Comparison of ENCODE assay signal across 1 cellular context in the genomic region with DNA sequence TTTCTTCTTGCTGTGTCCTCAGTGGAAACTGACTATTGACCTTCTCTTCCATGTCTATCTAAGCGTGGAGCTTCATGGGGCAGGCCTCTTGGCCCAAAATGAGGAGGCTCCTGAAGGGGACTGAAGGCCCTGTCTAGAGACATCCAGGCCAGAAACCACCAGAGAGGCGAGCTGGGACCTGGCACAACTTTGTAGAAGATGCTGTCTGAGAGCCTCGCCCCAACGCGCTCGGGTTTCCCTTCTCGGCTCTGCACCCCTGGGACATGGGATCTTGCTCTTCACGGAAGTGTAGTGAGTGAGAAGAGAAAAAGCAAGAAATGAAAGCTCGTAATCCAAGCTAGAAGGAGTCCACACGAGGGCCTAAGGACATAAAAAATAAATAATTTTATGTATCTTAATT.
TF ChIP-seq lines count a peak whose summit lies in the region.

No MANE protein-coding gene starts in this region.

TF ChIP-seq in A549, 52 proteins besides CTCF, POLR2A, EP300 and RAD21:
- TF ChIP-seq, protein P1, sequence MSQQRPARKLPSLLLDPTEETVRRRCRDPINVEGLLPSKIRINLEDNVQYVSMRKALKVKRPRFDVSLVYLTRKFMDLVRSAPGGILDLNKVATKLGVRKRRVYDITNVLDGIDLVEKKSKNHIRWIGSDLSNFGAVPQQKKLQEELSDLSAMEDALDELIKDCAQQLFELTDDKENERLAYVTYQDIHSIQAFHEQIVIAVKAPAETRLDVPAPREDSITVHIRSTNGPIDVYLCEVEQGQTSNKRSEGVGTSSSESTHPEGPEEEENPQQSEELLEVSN (IDR thresholded peaks at IDR 0.05; ENCODE audit: borderline replicate concordance, low read depth), result no peak
- TF ChIP-seq, protein P2, sequence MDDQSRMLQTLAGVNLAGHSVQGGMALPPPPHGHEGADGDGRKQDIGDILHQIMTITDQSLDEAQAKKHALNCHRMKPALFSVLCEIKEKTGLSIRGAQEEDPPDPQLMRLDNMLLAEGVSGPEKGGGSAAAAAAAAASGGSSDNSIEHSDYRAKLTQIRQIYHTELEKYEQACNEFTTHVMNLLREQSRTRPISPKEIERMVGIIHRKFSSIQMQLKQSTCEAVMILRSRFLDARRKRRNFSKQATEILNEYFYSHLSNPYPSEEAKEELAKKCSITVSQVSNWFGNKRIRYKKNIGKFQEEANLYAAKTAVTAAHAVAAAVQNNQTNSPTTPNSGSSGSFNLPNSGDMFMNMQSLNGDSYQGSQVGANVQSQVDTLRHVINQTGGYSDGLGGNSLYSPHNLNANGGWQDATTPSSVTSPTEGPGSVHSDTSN (IDR thresholded peaks at IDR 0.05), result no peak
- TF ChIP-seq MAZ (IDR thresholded peaks at IDR 0.05; ENCODE audit: borderline replicate concordance, low read depth, low read length), result no peak
- no peak for TF ChIP-seq RCOR1 (IDR thresholded peaks at IDR 0.05; ENCODE audit: low read depth, low read length)
- no peak for TF ChIP-seq TFCP2L1 (CRISPR knock-in tag; IDR thresholded peaks at IDR 0.05)
- TF ChIP-seq CHD4 (IDR thresholded peaks at IDR 0.05; ENCODE audit: borderline replicate concordance), result no peak
- no peak for TF ChIP-seq BHLHE40 (IDR thresholded peaks at IDR 0.05; ENCODE audit: low read depth, low read length)
- no peak for TF ChIP-seq ZNF302 (CRISPR knock-in tag; IDR thresholded peaks at IDR 0.05)
TF ChIP-seq in A549: peak in this region for 0.
